ENCODE assay signal across 1 cellular context in the genomic region with DNA sequence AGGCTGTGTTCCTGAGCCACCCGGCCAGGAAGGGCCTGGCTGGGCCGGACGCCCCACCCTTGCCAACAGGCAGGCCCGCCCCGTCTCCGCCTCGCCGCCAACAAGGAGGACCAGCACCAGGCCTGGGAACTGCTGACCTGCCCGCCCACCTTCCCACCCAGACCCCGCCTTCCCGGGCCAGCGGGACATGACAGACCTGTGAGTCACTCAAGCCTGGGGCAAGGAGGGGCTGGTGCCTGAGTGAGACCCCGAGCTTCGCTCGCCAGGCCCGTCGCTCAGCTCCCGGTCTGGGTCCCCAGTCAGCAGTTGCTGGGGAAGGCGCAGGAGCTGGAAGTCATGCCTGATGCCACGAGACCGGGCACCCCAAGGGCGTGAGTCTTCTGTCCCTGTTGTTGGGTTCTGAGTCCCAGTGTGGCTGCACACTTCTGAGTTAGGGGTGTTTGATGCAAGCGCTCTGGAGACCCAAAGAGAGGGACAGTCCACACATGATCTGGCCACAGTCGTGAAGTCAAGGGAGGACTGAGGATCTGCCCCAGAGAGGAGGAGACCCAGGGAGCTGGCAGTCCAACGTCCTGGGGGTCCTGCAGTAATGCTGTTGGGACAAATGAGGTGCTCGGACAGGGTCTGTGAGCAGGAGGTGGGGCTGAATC.
A peak's percentile ranks its signal among the peaks of the same experiment; 100 is the strongest.
TF ChIP-seq lines count a peak whose summit lies in the region.

A gene with protein sequence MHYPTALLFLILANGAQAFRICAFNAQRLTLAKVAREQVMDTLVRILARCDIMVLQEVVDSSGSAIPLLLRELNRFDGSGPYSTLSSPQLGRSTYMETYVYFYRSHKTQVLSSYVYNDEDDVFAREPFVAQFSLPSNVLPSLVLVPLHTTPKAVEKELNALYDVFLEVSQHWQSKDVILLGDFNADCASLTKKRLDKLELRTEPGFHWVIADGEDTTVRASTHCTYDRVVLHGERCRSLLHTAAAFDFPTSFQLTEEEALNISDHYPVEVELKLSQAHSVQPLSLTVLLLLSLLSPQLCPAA (minus strand): TSS at position 33 of the 650 bp plus-strand sequence. CDS start 3,686 bp downstream, outside the sequence.

TF ChIP-seq in HEK293, 187 proteins besides CTCF, POLR2A, EP300 and RAD21 (continued from another document):
- TF ChIP-seq, protein P1, sequence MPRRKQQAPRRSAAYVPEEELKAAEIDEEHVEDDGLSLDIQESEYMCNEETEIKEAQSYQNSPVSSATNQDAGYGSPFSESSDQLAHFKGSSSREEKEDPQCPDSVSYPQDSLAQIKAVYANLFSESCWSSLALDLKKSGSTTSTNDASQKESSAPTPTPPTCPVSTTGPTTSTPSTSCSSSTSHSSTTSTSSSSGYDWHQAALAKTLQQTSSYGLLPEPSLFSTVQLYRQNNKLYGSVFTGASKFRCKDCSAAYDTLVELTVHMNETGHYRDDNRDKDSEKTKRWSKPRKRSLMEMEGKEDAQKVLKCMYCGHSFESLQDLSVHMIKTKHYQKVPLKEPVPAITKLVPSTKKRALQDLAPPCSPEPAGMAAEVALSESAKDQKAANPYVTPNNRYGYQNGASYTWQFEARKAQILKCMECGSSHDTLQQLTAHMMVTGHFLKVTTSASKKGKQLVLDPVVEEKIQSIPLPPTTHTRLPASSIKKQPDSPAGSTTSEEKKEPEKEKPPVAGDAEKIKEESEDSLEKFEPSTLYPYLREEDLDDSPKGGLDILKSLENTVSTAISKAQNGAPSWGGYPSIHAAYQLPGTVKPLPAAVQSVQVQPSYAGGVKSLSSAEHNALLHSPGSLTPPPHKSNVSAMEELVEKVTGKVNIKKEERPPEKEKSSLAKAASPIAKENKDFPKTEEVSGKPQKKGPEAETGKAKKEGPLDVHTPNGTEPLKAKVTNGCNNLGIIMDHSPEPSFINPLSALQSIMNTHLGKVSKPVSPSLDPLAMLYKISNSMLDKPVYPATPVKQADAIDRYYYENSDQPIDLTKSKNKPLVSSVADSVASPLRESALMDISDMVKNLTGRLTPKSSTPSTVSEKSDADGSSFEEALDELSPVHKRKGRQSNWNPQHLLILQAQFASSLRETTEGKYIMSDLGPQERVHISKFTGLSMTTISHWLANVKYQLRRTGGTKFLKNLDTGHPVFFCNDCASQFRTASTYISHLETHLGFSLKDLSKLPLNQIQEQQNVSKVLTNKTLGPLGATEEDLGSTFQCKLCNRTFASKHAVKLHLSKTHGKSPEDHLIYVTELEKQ (tag by site-specific recombination; IDR thresholded peaks at IDR 0.05; ENCODE audit: borderline replicate concordance) = no peak
- TF ChIP-seq ZFHX2 (tag by site-specific recombination; conservative IDR thresholded peaks at IDR 0.05) (0 out of 2 replicates have a peak, but pooled peaks have one; percentile 19), KLF8 (tag by site-specific recombination; IDR thresholded peaks at IDR 0.05) (0 out of 2 replicates have a peak, but pooled peaks have one; percentile 33)
- TF ChIP-seq, protein P2, sequence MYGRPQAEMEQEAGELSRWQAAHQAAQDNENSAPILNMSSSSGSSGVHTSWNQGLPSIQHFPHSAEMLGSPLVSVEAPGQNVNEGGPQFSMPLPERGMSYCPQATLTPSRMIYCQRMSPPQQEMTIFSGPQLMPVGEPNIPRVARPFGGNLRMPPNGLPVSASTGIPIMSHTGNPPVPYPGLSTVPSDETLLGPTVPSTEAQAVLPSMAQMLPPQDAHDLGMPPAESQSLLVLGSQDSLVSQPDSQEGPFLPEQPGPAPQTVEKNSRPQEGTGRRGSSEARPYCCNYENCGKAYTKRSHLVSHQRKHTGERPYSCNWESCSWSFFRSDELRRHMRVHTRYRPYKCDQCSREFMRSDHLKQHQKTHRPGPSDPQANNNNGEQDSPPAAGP (tag by site-specific recombination; IDR thresholded peaks at IDR 0.05) = peak; percentile 69; the same call in 1 of the 2 replicates
